Comparison of ENCODE assay signal across 1 cellular context in the genomic region with DNA sequence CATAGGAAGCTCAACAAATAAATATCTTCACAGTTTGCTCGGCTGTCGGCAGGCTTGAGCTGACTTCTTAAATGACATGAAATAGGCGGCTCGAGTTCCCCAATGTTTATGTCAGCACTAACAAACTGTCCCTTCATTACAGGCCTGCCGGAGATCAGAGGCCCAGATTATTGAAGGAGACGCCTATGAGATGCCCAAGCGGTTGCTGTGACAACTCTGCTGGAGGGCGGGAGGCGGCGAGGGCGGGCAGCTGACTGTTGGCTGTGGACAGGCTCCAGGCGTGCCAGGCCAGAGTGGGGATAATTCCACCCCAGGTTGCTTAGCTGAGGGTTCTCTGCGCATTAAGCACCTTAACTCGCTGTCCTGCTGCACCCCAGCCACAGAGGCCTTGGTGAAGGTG.
TF ChIP-seq lines count a peak whose summit lies in the region.

No MANE protein-coding gene starts in this region.

TF ChIP-seq in HepG2, 621 proteins besides CTCF, POLR2A, EP300 and RAD21 (continued from another document):
- TF ChIP-seq ZNF629 (CRISPR knock-in tag; conservative IDR thresholded peaks at IDR 0.05): no peak
- TF ChIP-seq, protein P1, sequence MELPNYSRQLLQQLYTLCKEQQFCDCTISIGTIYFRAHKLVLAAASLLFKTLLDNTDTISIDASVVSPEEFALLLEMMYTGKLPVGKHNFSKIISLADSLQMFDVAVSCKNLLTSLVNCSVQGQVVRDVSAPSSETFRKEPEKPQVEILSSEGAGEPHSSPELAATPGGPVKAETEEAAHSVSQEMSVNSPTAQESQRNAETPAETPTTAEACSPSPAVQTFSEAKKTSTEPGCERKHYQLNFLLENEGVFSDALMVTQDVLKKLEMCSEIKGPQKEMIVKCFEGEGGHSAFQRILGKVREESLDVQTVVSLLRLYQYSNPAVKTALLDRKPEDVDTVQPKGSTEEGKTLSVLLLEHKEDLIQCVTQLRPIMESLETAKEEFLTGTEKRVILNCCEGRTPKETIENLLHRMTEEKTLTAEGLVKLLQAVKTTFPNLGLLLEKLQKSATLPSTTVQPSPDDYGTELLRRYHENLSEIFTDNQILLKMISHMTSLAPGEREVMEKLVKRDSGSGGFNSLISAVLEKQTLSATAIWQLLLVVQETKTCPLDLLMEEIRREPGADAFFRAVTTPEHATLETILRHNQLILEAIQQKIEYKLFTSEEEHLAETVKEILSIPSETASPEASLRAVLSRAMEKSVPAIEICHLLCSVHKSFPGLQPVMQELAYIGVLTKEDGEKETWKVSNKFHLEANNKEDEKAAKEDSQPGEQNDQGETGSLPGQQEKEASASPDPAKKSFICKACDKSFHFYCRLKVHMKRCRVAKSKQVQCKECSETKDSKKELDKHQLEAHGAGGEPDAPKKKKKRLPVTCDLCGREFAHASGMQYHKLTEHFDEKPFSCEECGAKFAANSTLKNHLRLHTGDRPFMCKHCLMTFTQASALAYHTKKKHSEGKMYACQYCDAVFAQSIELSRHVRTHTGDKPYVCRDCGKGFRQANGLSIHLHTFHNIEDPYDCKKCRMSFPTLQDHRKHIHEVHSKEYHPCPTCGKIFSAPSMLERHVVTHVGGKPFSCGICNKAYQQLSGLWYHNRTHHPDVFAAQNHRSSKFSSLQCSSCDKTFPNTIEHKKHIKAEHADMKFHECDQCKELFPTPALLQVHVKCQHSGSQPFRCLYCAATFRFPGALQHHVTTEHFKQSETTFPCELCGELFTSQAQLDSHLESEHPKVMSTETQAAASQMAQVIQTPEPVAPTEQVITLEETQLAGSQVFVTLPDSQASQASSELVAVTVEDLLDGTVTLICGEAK (IDR thresholded peaks at IDR 0.05): no peak
- TF ChIP-seq, protein P1 (CRISPR knock-in tag; IDR thresholded peaks at IDR 0.05): no peak
- no peak for TF ChIP-seq HINFP (CRISPR knock-in tag; IDR thresholded peaks at IDR 0.05; ENCODE audit: low read depth)
- no peak for TF ChIP-seq ZNF790 (CRISPR knock-in tag; IDR thresholded peaks at IDR 0.05; ENCODE audit: borderline replicate concordance)
- TF ChIP-seq ZNF639 (CRISPR knock-in tag; conservative IDR thresholded peaks at IDR 0.05): no peak
- TF ChIP-seq RAD51 (IDR thresholded peaks at IDR 0.05; ENCODE audit: borderline replicate concordance): no peak
- TF ChIP-seq, protein P2, sequence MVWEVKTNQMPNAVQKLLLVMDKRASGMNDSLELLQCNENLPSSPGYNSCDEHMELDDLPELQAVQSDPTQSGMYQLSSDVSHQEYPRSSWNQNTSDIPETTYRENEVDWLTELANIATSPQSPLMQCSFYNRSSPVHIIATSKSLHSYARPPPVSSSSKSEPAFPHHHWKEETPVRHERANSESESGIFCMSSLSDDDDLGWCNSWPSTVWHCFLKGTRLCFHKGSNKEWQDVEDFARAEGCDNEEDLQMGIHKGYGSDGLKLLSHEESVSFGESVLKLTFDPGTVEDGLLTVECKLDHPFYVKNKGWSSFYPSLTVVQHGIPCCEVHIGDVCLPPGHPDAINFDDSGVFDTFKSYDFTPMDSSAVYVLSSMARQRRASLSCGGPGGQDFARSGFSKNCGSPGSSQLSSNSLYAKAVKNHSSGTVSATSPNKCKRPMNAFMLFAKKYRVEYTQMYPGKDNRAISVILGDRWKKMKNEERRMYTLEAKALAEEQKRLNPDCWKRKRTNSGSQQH (CRISPR knock-in tag; IDR thresholded peaks at IDR 0.05; ENCODE audit: low read depth): no peak
